ENCODE assay signal across 8 cellular contexts in the genomic region with DNA sequence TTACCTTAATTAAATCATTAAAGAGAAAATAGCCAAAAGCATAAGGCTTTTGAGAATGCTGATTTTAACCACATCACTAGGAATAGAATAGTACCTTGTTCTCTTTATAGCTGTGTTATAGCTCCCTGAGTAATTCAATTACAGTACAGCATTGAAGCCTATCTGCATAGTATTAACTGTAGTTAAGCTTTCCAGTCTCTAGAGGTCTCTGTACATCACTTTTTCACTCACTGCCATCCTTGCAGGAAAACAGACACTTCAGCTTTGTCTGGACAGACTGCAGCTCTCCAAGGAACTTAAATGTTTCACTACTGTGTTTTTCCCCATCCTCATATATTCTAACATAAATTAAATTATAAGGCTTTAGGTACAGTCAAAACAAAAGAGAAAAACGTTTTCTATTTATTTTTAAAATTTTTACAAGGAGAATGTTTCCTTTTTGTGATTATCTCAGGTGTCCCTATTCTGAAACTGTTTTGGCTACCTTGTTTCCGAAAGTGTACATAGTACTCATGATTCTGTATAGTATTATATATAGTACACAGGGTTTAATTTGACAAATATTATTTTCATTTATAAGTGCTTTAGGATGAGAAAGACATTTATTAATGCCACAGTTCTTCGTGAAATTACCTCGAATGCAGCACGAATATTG.
DNase-seq lines count a peak whose midpoint lies in the region; ATAC-seq, FAIRE-seq and TF ChIP-seq lines count a peak whose summit lies in the region.

No MANE protein-coding gene starts in this region.

- peak overlapping the region; percentile 15; the same call in 1 of the 2 replicates for H3K18ac ChIP-seq in IMR-90 (ENCODE audit: low read depth, low read length)

- H3K4ac ChIP-seq in IMR-90 (ENCODE audit: low read depth, low read length), result peak overlapping the region; percentile 41; the same call in 1 of the 2 replicates

- H2AK9ac ChIP-seq in IMR-90 (replicated peaks; ENCODE audit: low read depth, low read length, poor library complexity), result no peak overlapping the region

- TF ChIP-seq CTCF in DND-41 (IDR thresholded peaks at IDR 0.05; ENCODE audit: borderline replicate concordance, extremely low read depth, low read length, poor library complexity, severe bottlenecking) (peak; percentile 66), IMR-90 (conservative IDR thresholded peaks at IDR 0.05; ENCODE audit: low read depth, low read length) (peak; percentile 79), OCI-LY3 (IDR thresholded peaks at IDR 0.05; ENCODE audit: low read depth, low read length) (peak; percentile 94)

- H3K56ac ChIP-seq in IMR-90 (ENCODE audit: extremely low read depth, insufficient read depth, low read length), result no peak overlapping the region; the same call in 1 of the 2 replicates

- FAIRE-seq in endometrium (lab: Jason Lieb, UNC), result peak; percentile 94

- in situ Hi-C loops in IMR-90 (cut with MboI; ENCODE audit: low sequenced_read_pairs), result loop anchor here (10.0 to 25.0 kb wide), 2 partner anchors 400 to 738 kb away; no protein-coding TSS in a partner anchor

- H3K4me3 ChIP-seq in DND-41 (ENCODE audit: low read depth in 1 of 2, low read length in 2 of 2) (no peak overlapping the region), IMR-90 (ENCODE audit: insufficient read depth, low read depth, low read length) (peak overlapping the region; percentile 44; the same call in 1 of the 2 replicates), OCI-LY3 (ENCODE audit: low read length) (peak overlapping the region; percentile 74), muscle layer of colon (ENCODE audit: low read depth in 1 of 2, low read length in 2 of 2) (peak overlapping the region; percentile 25 to 37)

- no peak overlapping the region for H4K5ac ChIP-seq in IMR-90 (ENCODE audit: low read depth, low read length)

- no CpG with 5 or more reads among the region's 5 CpGs for WGBS in IMR-90 (ENCODE audit: extremely low coverage in 2 of 2, insufficient read length in 1 of 2), 2 experiments

- no peak overlapping the region for H3K14ac ChIP-seq in IMR-90 (replicated peaks; ENCODE audit: low read depth, low read length)

- H4K20me1 ChIP-seq in DND-41 (ENCODE audit: insufficient read depth, low read length), result no peaks in the 10 kb centered on the region
- no peaks in the 10 kb centered on the region for H4K20me1 ChIP-seq in IMR-90 (ENCODE audit: insufficient read depth, low read length)
- no peaks in the 10 kb centered on the region for H4K20me1 ChIP-seq in OCI-LY3 (ENCODE audit: insufficient read depth, low read length)

- BruUV-seq in IMR-90 (replicated peaks; lab: Mats Ljungman, UMichigan), result no TSS peak

- H3K27ac ChIP-seq in DND-41 (ENCODE audit: low read length) (no peak overlapping the region), IMR-90 (ENCODE audit: insufficient read depth, low read length) (no peak overlapping the region), OCI-LY3 (ENCODE audit: low read length) (no peak overlapping the region), muscle layer of colon (ENCODE audit: low read depth, low read length) (no peak overlapping the region)

- H3K9me1 ChIP-seq in IMR-90 (ENCODE audit: insufficient read depth, low read length), result no peaks in the 10 kb centered on the region

- ATAC-seq in DND-41 (ENCODE audit: insufficient read depth, low read depth) (peak; percentile 88), GM21723 (IDR thresholded peaks at IDR 0.05; ENCODE audit: unreplicated experiment) (peak; percentile 88), IMR-90 (ENCODE audit: low read depth) (peak; percentile 100)

- H2BK20ac ChIP-seq in IMR-90 (ENCODE audit: low read depth, low read length), result peak overlapping the region; percentile 29; the same call in 1 of the 2 replicates

- H2BK5ac ChIP-seq in IMR-90 (ENCODE audit: low read depth, low read length, poor library complexity, severe bottlenecking), result peak overlapping the region; percentile 65

- no peaks in the 10 kb centered on the region for H3K9me3 ChIP-seq in DND-41 (ENCODE audit: insufficient read depth, low read length, severe bottlenecking)
- no peaks in the 10 kb centered on the region for H3K9me3 ChIP-seq in IMR-90 (ENCODE audit: control insufficient read depth, insufficient read depth, low read length)
- H3K9me3 ChIP-seq in OCI-LY3 (ENCODE audit: insufficient read depth, low read length), result no peaks in the 10 kb centered on the region
- H3K9me3 ChIP-seq in muscle layer of colon (ENCODE audit: low read length), result no peaks in the 10 kb centered on the region

- H3K36me3 ChIP-seq in DND-41 (ENCODE audit: insufficient read depth, low read length), result no peaks in the 10 kb centered on the region
- H3K36me3 ChIP-seq in IMR-90 (ENCODE audit: control insufficient read depth, insufficient read depth, low read length), result no peaks in the 10 kb centered on the region
- H3K36me3 ChIP-seq in OCI-LY3 (replicated peaks; ENCODE audit: low read depth, low read length), result no peaks in the 10 kb centered on the region
- H3K36me3 ChIP-seq in muscle layer of colon (ENCODE audit: insufficient read depth, low read length), result no peaks in the 10 kb centered on the region

- CTCF ChIA-PET in IMR-90 (lab: Yijun Ruan, JAX), result interaction anchor here (0.5 to 2.5 kb wide), 11 partner anchors 8 to 1747 kb away, joined by 3 to 8 read pairs (median 4); a partner anchor contains a TSS

- no peak overlapping the region for H2AK5ac ChIP-seq in IMR-90 (ENCODE audit: low read depth, low read length)

- H4K8ac ChIP-seq in IMR-90 (ENCODE audit: low read depth in 2 of 2, low read length in 2 of 2), result no peak overlapping the region

- peak; percentile 88 for TF ChIP-seq RAD21 in IMR-90 (IDR thresholded peaks at IDR 0.05; ENCODE audit: low read length)

- H4K91ac ChIP-seq in IMR-90 (ENCODE audit: insufficient read depth, low read depth, low read length), result peak overlapping the region; percentile 23; the same call in 1 of the 2 replicates

- POLR2A ChIA-PET in IMR-90 (lab: Charles Lee; ENCODE audit: unreplicated experiment), result interaction anchor here (1.5 kb wide), 1 partner anchor 401 kb away, joined by 6 read pairs; no protein-coding TSS in a partner anchor

- H3K79me2 ChIP-seq in DND-41 (ENCODE audit: insufficient read depth, low read length) (no peaks in the 10 kb centered on the region), OCI-LY3 (ENCODE audit: low read length) (no peaks in the 10 kb centered on the region)

- H3K27me3 ChIP-seq in DND-41 (ENCODE audit: insufficient read depth, low read length, poor library complexity) (no peaks in the 10 kb centered on the region), IMR-90 (ENCODE audit: control insufficient read depth, insufficient read depth, low read length) (no peaks in the 10 kb centered on the region), OCI-LY3 (ENCODE audit: low read depth, low read length) (no peaks in the 10 kb centered on the region), muscle layer of colon (ENCODE audit: control insufficient read depth in 1 of 2, insufficient read depth in 2 of 2, low read length in 2 of 2) (no peaks in the 10 kb centered on the region)

- dilution Hi-C loops in IMR-90 (cut with HindIII; ENCODE audit: low sequenced_read_pairs, unreplicated experiment), result no loop called here

- intact Hi-C loops in IMR-90 (cut with micrococcal nuclease), result loop anchor here (1.0 to 10.0 kb wide), 10 partner anchors 158 to 1810 kb away; a partner anchor contains a TSS

- no peaks in the 10 kb centered on the region for H3K79me1 ChIP-seq in IMR-90 (ENCODE audit: low read depth in 1 of 2, low read length in 2 of 2)

- H3K4me2 ChIP-seq in DND-41 (ENCODE audit: insufficient read depth, low read length) (no peak overlapping the region), IMR-90 (ENCODE audit: low read depth, low read length) (peak overlapping the region; percentile 79), OCI-LY3 (ENCODE audit: low read length) (peak overlapping the region; percentile 81)

- peak overlapping the region; percentile 76; the same call in 1 of the 2 replicates for H2BK120ac ChIP-seq in IMR-90 (ENCODE audit: low read depth, low read length)

- H3K9ac ChIP-seq in DND-41 (ENCODE audit: low read depth, low read length) (no peak overlapping the region), IMR-90 (ENCODE audit: low read depth, low read length) (no peak overlapping the region), OCI-LY3 (ENCODE audit: low read length) (peak overlapping the region; percentile 15), muscle layer of colon (ENCODE audit: low read length) (no peak overlapping the region)

- no peak for TF ChIP-seq POLR2A in IMR-90 (IDR thresholded peaks at IDR 0.05; ENCODE audit: low read depth, low read length)

- H2AFZ ChIP-seq in DND-41 (ENCODE audit: low read depth, low read length) (no peak overlapping the region), IMR-90 (replicated peaks; ENCODE audit: low read length, poor library complexity) (no peak overlapping the region), OCI-LY3 (ENCODE audit: low read depth, low read length) (peak overlapping the region; percentile 63)

- 0 out of 2 replicates have a peak overlapping the region, but pooled peaks have one; percentile 52 for H3K23ac ChIP-seq in IMR-90 (ENCODE audit: low read depth, low read length)

- H3K4me1 ChIP-seq in DND-41 (ENCODE audit: insufficient read depth, low read length) (no peaks in the 10 kb centered on the region), IMR-90 (ENCODE audit: control insufficient read depth, insufficient read depth, low read length) (no peaks in the 10 kb centered on the region), OCI-LY3 (ENCODE audit: low read length) (peaks cover 8% of the 10 kb centered on the region; the same call in 1 of the 2 replicates), muscle layer of colon (ENCODE audit: insufficient read depth, low read length) (no peaks in the 10 kb centered on the region)

- DNase-seq in DND-41 (no peak), IMR-90 (peak; percentile 79), UCSD-AML1 (lab: John Stamatoyannopoulos, UW; ENCODE audit: unreplicated experiment) (no peak)
- no peak for DNase-seq in stimulated activated CD4-positive, alpha-beta T cell treated with anti-CD3 and anti-CD28 coated beads, Interleukin-15, amount 100 ng/mL, for 24 hours

- H2BK15ac ChIP-seq in IMR-90 (ENCODE audit: low read depth, low read length), result peak overlapping the region; percentile 25; the same call in 1 of the 3 replicates

TF ChIP-seq in IMR-90, 13 proteins besides CTCF, POLR2A, EP300 and RAD21 (continues in another document):
- 0 out of 2 replicates have a peak, but pooled peaks have one; percentile 12 for TF ChIP-seq MAFK (IDR thresholded peaks at IDR 0.05; ENCODE audit: low read depth, low read length)
- no peak for TF ChIP-seq CEBPB (IDR thresholded peaks at IDR 0.05; ENCODE audit: low read depth, low read length)
- TF ChIP-seq SMC3 (IDR thresholded peaks at IDR 0.05; ENCODE audit: low read depth, low read length), result peak; percentile 80
- no peak for TF ChIP-seq RFX5 (IDR thresholded peaks at IDR 0.05; ENCODE audit: low read depth, low read length)

Comparison
In these comparisons a context has a peak if more than half of its experiments do, and no peak if none do; other contexts are left out.
1. H3K4me3 ChIP-seq: peak in IMR-90 (single experiment), OCI-LY3 (single experiment) and muscle layer of colon (2 of 2); none in DND-41 (0 of 2).
2. Peak in every context shown above with its lines, with median percentiles within 50 percentile points of each other: ATAC-seq and CTCF ChIP-seq.